In the genomic region with DNA sequence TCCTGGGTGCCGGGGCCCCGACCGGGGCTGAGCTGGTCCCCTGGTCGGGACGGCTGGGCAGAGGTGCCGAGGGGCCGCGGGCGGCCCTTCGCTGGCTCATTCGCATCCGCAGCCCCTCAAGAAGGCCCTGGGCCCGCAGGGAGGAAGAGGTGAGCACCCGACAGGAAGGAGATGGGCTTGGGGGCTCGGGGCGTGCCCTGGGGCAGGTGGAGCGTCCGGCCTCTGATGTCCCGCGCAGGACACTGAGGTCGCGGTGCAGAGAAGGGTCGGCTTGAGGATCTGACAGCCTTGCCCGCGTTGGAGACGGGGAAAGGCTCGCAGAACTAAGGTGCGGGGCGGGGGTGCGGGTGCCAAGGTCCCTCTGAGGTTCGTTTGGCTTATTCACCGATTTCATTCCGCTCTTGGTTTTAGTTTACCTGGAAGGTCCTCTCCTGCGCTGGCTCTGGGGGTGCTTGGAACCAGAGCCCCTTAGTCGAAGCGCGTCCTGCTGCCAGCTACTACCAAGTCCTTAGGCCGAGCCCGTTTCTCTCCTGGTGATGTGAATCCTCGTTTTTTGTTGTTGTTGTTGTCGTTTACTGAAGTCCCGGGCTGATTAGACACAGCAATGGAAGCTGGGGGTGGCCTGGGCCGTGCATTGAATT, we compare ENCODE assay signal across 2 cellular contexts.
TF ChIP-seq lines count a peak whose summit lies in the region.

No MANE protein-coding gene starts in this region.

TF ChIP-seq in GM23338, 12 proteins besides CTCF, POLR2A, EP300 and RAD21:
- TF ChIP-seq NANOG (IDR thresholded peaks at IDR 0.05; ENCODE audit: borderline replicate concordance) (no peak), ZNF331 (CRISPR knock-in tag; IDR thresholded peaks at IDR 0.05; ENCODE audit: low read depth) (no peak), EZH2phosphoT487 (IDR thresholded peaks at IDR 0.05; ENCODE audit: unreplicated experiment) (no peak), ZNF114 (CRISPR knock-in tag; IDR thresholded peaks at IDR 0.05) (no peak), POLR2AphosphoS5 (IDR thresholded peaks at IDR 0.05; ENCODE audit: low read depth) (no peak)
- TF ChIP-seq, protein P1, sequence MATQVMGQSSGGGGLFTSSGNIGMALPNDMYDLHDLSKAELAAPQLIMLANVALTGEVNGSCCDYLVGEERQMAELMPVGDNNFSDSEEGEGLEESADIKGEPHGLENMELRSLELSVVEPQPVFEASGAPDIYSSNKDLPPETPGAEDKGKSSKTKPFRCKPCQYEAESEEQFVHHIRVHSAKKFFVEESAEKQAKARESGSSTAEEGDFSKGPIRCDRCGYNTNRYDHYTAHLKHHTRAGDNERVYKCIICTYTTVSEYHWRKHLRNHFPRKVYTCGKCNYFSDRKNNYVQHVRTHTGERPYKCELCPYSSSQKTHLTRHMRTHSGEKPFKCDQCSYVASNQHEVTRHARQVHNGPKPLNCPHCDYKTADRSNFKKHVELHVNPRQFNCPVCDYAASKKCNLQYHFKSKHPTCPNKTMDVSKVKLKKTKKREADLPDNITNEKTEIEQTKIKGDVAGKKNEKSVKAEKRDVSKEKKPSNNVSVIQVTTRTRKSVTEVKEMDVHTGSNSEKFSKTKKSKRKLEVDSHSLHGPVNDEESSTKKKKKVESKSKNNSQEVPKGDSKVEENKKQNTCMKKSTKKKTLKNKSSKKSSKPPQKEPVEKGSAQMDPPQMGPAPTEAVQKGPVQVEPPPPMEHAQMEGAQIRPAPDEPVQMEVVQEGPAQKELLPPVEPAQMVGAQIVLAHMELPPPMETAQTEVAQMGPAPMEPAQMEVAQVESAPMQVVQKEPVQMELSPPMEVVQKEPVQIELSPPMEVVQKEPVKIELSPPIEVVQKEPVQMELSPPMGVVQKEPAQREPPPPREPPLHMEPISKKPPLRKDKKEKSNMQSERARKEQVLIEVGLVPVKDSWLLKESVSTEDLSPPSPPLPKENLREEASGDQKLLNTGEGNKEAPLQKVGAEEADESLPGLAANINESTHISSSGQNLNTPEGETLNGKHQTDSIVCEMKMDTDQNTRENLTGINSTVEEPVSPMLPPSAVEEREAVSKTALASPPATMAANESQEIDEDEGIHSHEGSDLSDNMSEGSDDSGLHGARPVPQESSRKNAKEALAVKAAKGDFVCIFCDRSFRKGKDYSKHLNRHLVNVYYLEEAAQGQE (IDR thresholded peaks at IDR 0.05; ENCODE audit: unreplicated experiment), result no peak
- TF ChIP-seq, protein P2, sequence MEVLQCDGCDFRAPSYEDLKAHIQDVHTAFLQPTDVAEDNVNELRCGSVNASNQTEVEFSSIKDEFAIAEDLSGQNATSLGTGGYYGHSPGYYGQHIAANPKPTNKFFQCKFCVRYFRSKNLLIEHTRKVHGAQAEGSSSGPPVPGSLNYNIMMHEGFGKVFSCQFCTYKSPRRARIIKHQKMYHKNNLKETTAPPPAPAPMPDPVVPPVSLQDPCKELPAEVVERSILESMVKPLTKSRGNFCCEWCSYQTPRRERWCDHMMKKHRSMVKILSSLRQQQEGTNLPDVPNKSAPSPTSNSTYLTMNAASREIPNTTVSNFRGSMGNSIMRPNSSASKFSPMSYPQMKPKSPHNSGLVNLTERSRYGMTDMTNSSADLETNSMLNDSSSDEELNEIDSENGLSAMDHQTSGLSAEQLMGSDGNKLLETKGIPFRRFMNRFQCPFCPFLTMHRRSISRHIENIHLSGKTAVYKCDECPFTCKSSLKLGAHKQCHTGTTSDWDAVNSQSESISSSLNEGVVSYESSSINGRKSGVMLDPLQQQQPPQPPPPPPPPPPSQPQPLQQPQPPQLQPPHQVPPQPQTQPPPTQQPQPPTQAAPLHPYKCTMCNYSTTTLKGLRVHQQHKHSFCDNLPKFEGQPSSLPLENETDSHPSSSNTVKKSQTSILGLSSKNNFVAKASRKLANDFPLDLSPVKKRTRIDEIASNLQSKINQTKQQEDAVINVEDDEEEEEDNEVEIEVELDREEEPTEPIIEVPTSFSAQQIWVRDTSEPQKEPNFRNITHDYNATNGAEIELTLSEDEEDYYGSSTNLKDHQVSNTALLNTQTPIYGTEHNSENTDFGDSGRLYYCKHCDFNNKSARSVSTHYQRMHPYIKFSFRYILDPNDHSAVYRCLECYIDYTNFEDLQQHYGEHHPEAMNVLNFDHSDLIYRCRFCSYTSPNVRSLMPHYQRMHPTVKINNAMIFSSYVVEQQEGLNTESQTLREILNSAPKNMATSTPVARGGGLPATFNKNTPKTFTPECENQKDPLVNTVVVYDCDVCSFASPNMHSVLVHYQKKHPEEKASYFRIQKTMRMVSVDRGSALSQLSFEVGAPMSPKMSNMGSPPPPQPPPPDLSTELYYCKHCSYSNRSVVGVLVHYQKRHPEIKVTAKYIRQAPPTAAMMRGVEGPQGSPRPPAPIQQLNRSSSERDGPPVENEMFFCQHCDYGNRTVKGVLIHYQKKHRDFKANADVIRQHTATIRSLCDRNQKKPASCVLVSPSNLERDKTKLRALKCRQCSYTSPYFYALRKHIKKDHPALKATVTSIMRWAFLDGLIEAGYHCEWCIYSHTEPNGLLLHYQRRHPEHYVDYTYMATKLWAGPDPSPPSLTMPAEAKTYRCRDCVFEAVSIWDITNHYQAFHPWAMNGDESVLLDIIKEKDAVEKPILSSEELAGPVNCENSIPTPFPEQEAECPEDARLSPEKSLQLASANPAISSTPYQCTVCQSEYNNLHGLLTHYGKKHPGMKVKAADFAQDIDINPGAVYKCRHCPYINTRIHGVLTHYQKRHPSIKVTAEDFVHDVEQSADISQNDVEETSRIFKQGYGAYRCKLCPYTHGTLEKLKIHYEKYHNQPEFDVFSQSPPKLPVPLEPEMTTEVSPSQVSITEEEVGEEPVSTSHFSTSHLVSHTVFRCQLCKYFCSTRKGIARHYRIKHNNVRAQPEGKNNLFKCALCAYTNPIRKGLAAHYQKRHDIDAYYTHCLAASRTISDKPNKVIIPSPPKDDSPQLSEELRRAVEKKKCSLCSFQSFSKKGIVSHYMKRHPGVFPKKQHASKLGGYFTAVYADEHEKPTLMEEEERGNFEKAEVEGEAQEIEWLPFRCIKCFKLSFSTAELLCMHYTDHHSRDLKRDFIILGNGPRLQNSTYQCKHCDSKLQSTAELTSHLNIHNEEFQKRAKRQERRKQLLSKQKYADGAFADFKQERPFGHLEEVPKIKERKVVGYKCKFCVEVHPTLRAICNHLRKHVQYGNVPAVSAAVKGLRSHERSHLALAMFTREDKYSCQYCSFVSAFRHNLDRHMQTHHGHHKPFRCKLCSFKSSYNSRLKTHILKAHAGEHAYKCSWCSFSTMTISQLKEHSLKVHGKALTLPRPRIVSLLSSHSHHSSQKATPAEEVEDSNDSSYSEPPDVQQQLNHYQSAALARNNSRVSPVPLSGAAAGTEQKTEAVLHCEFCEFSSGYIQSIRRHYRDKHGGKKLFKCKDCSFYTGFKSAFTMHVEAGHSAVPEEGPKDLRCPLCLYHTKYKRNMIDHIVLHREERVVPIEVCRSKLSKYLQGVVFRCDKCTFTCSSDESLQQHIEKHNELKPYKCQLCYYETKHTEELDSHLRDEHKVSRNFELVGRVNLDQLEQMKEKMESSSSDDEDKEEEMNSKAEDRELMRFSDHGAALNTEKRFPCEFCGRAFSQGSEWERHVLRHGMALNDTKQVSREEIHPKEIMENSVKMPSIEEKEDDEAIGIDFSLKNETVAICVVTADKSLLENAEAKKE (CRISPR knock-in tag; IDR thresholded peaks at IDR 0.05), result no peak
- TF ChIP-seq, protein P3, sequence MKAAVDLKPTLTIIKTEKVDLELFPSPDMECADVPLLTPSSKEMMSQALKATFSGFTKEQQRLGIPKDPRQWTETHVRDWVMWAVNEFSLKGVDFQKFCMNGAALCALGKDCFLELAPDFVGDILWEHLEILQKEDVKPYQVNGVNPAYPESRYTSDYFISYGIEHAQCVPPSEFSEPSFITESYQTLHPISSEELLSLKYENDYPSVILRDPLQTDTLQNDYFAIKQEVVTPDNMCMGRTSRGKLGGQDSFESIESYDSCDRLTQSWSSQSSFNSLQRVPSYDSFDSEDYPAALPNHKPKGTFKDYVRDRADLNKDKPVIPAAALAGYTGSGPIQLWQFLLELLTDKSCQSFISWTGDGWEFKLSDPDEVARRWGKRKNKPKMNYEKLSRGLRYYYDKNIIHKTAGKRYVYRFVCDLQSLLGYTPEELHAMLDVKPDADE (IDR thresholded peaks at IDR 0.05), result no peak
TF ChIP-seq in GM23338: peak in this region for 0.

TF ChIP-seq in H1, 55 proteins besides CTCF, POLR2A, EP300 and RAD21:
- no peak for TF ChIP-seq BACH1 (IDR thresholded peaks at IDR 0.05; ENCODE audit: low read length)
- no peak for TF ChIP-seq POLR2AphosphoS5 (IDR thresholded peaks at IDR 0.05; ENCODE audit: low read depth, low read length)
- TF ChIP-seq NRF1 (IDR thresholded peaks at IDR 0.05; ENCODE audit: low read depth, low read length), result no peak
- no peak for TF ChIP-seq CBX5 (IDR thresholded peaks at IDR 0.05; ENCODE audit: low read depth, low read length)
- no peak for TF ChIP-seq TAF1 (IDR thresholded peaks at IDR 0.05; ENCODE audit: low read depth, low read length)
- TF ChIP-seq SAP30 (IDR thresholded peaks at IDR 0.05; ENCODE audit: insufficient read depth, insufficient replicate concordance, low read length), result no peak
- TF ChIP-seq RXRA (IDR thresholded peaks at IDR 0.05; ENCODE audit: insufficient read depth, low read depth, low read length), result no peak
